Comparison of ENCODE assay signal across 6 cellular contexts in genomic region chr7:17758008-17758407, GRCh38.
"Had no signal": no experiment of that assay in that cellular context is flagged by ENCODE, and none has a peak within 500 bp of the region (broad histone marks: within the 10 kb centered on the region; RNA-seq: fewer than 3 reads in every experiment).

No MANE protein-coding gene starts in this region.

- H3K27me3 Mint-ChIP-seq: IgD-negative memory B cell had no signal

- H3K27ac Mint-ChIP-seq: IgD-negative memory B cell had no signal

- H3K36me3 ChIP-seq: HAP-1 had no signal

- H3K4me3 ChIP-seq: GM23248, HAP-1 had no signal

- DNase-seq: GM23248, GOT3, H7 had no signal

- H3K4me3 Mint-ChIP-seq: IgD-negative memory B cell had no signal

- H3K27ac ChIP-seq: GM23248, HL-60 had no signal
